ENCODE assay signal across 1 cellular context in the genomic region with DNA sequence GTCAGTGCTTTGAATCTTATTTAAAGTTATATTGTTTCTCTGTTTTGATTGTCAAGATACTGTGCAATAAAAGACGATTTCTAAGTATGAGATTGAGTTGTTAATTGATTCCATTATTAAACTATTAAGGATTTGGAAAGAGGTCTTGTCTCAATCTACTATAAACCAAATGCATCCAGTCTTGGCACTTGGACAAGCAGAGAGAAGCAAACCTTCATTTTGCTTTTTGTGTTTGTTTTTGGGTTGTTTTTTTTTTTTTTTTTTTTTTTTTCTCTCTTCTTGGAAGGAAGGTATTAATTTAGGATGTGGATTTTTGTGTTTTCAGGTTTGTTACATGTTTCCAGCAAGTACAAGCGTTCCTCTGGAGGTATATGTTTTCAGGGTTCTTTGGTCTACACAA.
TF ChIP-seq lines count a peak whose summit lies in the region.

No MANE protein-coding gene starts in this region.

TF ChIP-seq in endothelial cell of umbilical vein, 7 proteins besides CTCF, POLR2A, EP300 and RAD21:
- no peak for TF ChIP-seq FOS (IDR thresholded peaks at IDR 0.05; ENCODE audit: borderline replicate concordance, insufficient read depth, low read length)
- no peak for TF ChIP-seq POLR2AphosphoS5 (IDR thresholded peaks at IDR 0.05; ENCODE audit: insufficient read depth, low read depth, low read length)
- no peak for TF ChIP-seq EZH2 (IDR thresholded peaks at IDR 0.05; ENCODE audit: borderline replicate concordance, low read depth, low read length, severe bottlenecking)
- no peak for TF ChIP-seq MYC (IDR thresholded peaks at IDR 0.05; ENCODE audit: low read depth, low read length)
- no peak for TF ChIP-seq GATA2 (IDR thresholded peaks at IDR 0.05; ENCODE audit: insufficient read depth, insufficient read length, low read depth, low read length)
- TF ChIP-seq, protein P1, sequence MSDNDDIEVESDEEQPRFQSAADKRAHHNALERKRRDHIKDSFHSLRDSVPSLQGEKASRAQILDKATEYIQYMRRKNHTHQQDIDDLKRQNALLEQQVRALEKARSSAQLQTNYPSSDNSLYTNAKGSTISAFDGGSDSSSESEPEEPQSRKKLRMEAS (IDR thresholded peaks at IDR 0.05; ENCODE audit: insufficient read depth, insufficient read length): no peak
- TF ChIP-seq JUN (IDR thresholded peaks at IDR 0.05; ENCODE audit: borderline replicate concordance, insufficient read depth, insufficient read length, low read depth): no peak
